In genomic region chr2:178993788-178994187, GRCh38 we compare ENCODE assay signal across 33 cellular contexts. TPM values are rescaled to one million over a fixed set of nuclear protein-coding genes. Genes with fewer than 3 reads are reported as not detected.
"Had no signal": no experiment of that assay in that cellular context is flagged by ENCODE, and none has a peak within 500 bp of the region (broad histone marks: within the 10 kb centered on the region; RNA-seq: fewer than 3 reads in every experiment).

No MANE protein-coding gene starts in this region.

- H3K27me3 Mint-ChIP-seq: naive thymus-derived CD8-positive, alpha-beta T cell; natural killer cell treated with Interleukin-12 subunit alpha and Interleukin-12 subunit beta and Interleukin-15 and Interleukin-18, amount 100 ng/mL, for 72 hours; progenitor cell of endocrine pancreas; stimulated activated memory B cell treated with anti-CD40 and anti-IgM and Interleukin-4, amounts not matched to agents 10 μg/mL and 1 μg/mL and 100 μg/mL, for 72 hours; stimulated activated naive CD8-positive, alpha-beta T cell treated with anti-CD3 and anti-CD28 coated beads, Interleukin-15, amount 100 ng/mL, for 72 hours; type B pancreatic cell had no signal

- H3K9ac ChIP-seq: parathyroid adenoma had no signal

- H3K79me2 ChIP-seq: parathyroid adenoma had no signal

- H3K4me3 Mint-ChIP-seq: naive thymus-derived CD8-positive, alpha-beta T cell; natural killer cell treated with Interleukin-12 subunit alpha and Interleukin-12 subunit beta and Interleukin-15 and Interleukin-18, amount 100 ng/mL, for 72 hours; nephron progenitor cell; neural crest cell; stimulated activated memory B cell treated with anti-CD40 and anti-IgM and Interleukin-4, amounts not matched to agents 10 μg/mL and 1 μg/mL and 100 μg/mL, for 72 hours; stimulated activated naive CD8-positive, alpha-beta T cell treated with anti-CD3 and anti-CD28 coated beads, Interleukin-15, amount 100 ng/mL, for 72 hours; type B pancreatic cell had no signal

- H3K36me3 ChIP-seq: neutrophil, ovary, spleen, suprapubic skin, tibial artery, transverse colon, upper lobe of right lung, uterus had no signal

- H3K27ac Mint-ChIP-seq: naive thymus-derived CD8-positive, alpha-beta T cell; natural killer cell treated with Interleukin-12 subunit alpha and Interleukin-12 subunit beta and Interleukin-15 and Interleukin-18, amount 100 ng/mL, for 72 hours; nephron progenitor cell; progenitor cell of endocrine pancreas; stimulated activated memory B cell treated with anti-CD40 and anti-IgM and Interleukin-4, amounts not matched to agents 10 μg/mL and 1 μg/mL and 100 μg/mL, for 72 hours; stimulated activated naive CD8-positive, alpha-beta T cell treated with anti-CD3 and anti-CD28 coated beads, Interleukin-15, amount 100 ng/mL, for 72 hours; type B pancreatic cell had no signal

- H3K4me3 ChIP-seq: ovary, psoas muscle, skin epidermis, smooth muscle cell, spleen, suprapubic skin, testis, tibial artery, transverse colon, upper lobe of right lung, uterus had no signal

- DNase-seq: naive thymus-derived CD8-positive, alpha-beta T cell; nephron progenitor cell; nucleus accumbens; ovary; posterior cingulate gyrus; psoas muscle; right cardiac atrium; spleen; stimulated activated CD4-positive, alpha-beta T cell treated with anti-CD3 and anti-CD28 coated beads, Interleukin-12 subunit alpha, Interleukin-12 subunit beta, amount 100 ng/mL, for 4 hours; stimulated activated CD4-positive, alpha-beta T cell treated with anti-CD3 and anti-CD28 coated beads, Interleukin-1b, Interleukin-23, amount 100 ng/mL, for 48 hours; stimulated activated CD4-positive, alpha-beta T cell treated with anti-CD3 and anti-CD28 coated beads, Interleukin-4, amount 100 ng/mL, for 1 hour; stimulated activated CD4-positive, alpha-beta T cell treated with anti-CD3 and anti-CD28 coated beads, Interleukin-4, amount 100 ng/mL, for 4 hours; stimulated activated CD8-positive, alpha-beta memory T cell treated with anti-CD3 and anti-CD28 coated beads, Interleukin-4, amount 100 ng/mL, for 48 hours; stimulated activated naive CD4-positive, alpha-beta T cell; stimulated activated naive CD8-positive, alpha-beta T cell treated with anti-CD3 and anti-CD28 coated beads, Interleukin-15, amount 100 ng/mL, for 72 hours; stimulated activated naive CD8-positive, alpha-beta T cell treated with anti-CD3 and anti-CD28 coated beads, Interleukin-15, Interleukin-2, amounts not matched to agents 100 U/mL and 50 U/mL, for 24 hours; substantia nigra; testis; tibial artery; transverse colon; upper lobe of right lung; uterus had no signal

- H3K4me1 Mint-ChIP-seq: nephron progenitor cell, neural crest cell had no signal

- H3K36me3 Mint-ChIP-seq: natural killer cell treated with Interleukin-12 subunit alpha and Interleukin-12 subunit beta and Interleukin-15 and Interleukin-18, amount 100 ng/mL, for 72 hours; type B pancreatic cell had no signal

- H3K9me3 ChIP-seq: neutrophil, ovary, psoas muscle, suprapubic skin, testis, tibial artery, transverse colon, upper lobe of right lung, uterus had no signal

- H3K27ac ChIP-seq: neutrophil, ovary, parathyroid adenoma, psoas muscle, skin epidermis, spleen, suprapubic skin, testis, tibial artery, transverse colon, upper lobe of right lung, uterus had no signal

- H3K9me3 Mint-ChIP-seq: natural killer cell treated with Interleukin-12 subunit alpha and Interleukin-12 subunit beta and Interleukin-15 and Interleukin-18, amount 100 ng/mL, for 72 hours had no signal

- H3K4me2 ChIP-seq: smooth muscle cell had no signal

- H3K27me3 ChIP-seq: neutrophil, ovary, spleen, suprapubic skin, testis, tibial artery, transverse colon, upper lobe of right lung, uterus had no signal

- H2AFZ ChIP-seq: parathyroid adenoma had no signal

- H3K4me1 ChIP-seq: parathyroid adenoma, suprapubic skin, testis, tibial artery, transverse colon, upper lobe of right lung, uterus had no signal

- ATAC-seq: naive thymus-derived CD8-positive, alpha-beta T cell; psoas muscle; right cardiac atrium; sciatic nerve; stimulated activated memory B cell treated with anti-CD40 and anti-IgM and Interleukin-4, amounts not matched to agents 10 μg/mL and 1 μg/mL and 100 μg/mL, for 72 hours; stimulated activated naive CD8-positive, alpha-beta T cell treated with anti-CD3 and anti-CD28 coated beads, Interleukin-15, amount 100 ng/mL, for 72 hours; stimulated activated naive CD8-positive, alpha-beta T cell treated with anti-CD3 and anti-CD28 coated beads, Interleukin-15, Interleukin-2, amounts not matched to agents 100 U/mL and 50 U/mL, for 24 hours; upper lobe of right lung had no signal

RNA-seq across cellular contexts. Expression of gene CCDC141, which starts 56.1 kb away (rescaled TPM):
- total RNA-seq: neural crest cell had no signal
